Comparison of ENCODE assay signal across 9 cellular contexts in genomic region chr3:123618768-123619484, GRCh38. TPM values are rescaled to one million over a fixed set of nuclear protein-coding genes. Genes with fewer than 3 reads are reported as not detected.
DNase-seq lines count a peak whose midpoint lies in the region; ATAC-seq and TF ChIP-seq lines count a peak whose summit lies in the region.
"Had no signal": no experiment of that assay in that cellular context is flagged by ENCODE, and none has a peak within 500 bp of the region (broad histone marks: within the 10 kb centered on the region; RNA-seq: fewer than 3 reads in every experiment).

No MANE protein-coding gene starts in this region.

- no peak for TF ChIP-seq POLR2A in heart left ventricle (IDR thresholded peaks at IDR 0.05)
- TF ChIP-seq POLR2A in stomach (IDR thresholded peaks at IDR 0.05) = no peak

- peak overlapping the region in 2 of 12 donors; percentile 72 to 83 for H3K27ac ChIP-seq in heart left ventricle
- H3K27ac ChIP-seq in stomach = peak overlapping the region; percentile 18 to 86 (median 78)
- H3K27ac ChIP-seq: KMS-11 had no signal

- H3K4me1 ChIP-seq in heart left ventricle (peaks cover 0 to 24% (median 13%) of the 10 kb centered on the region in 12 donors), stomach (peaks cover 14 to 54% (median 28%) of the 10 kb centered on the region in 4 donors)

- H3K36me3 ChIP-seq in heart left ventricle (peaks cover 0 to 11% (median 0%) of the 10 kb centered on the region in 9 donors), stomach (peaks cover 0 to 34% (median 17%) of the 10 kb centered on the region in 4 donors)

- in situ Hi-C loops in KBM-7 (cut with MboI; ENCODE audit: low pct_unique_long_range_greater_than_20kb, low sequenced_read_pairs) = no loop called here

- intact Hi-C loops in heart left ventricle (cut with DNase I) = no loop called here
- intact Hi-C loops in stomach (cut with DNase I; ENCODE audit: low total_unique reads) = no loop called here

- no peak for TF ChIP-seq EP300 in stomach (IDR thresholded peaks at IDR 0.05)

- H3K4me3 ChIP-seq in heart left ventricle (peak overlapping the region in 2 of 12 donors; percentile 12 to 21), stomach (peak overlapping the region; percentile 30 to 50 (median 32))

- 43 to 55% (median 47%) methylated on average over 5 of the region's 5 CpGs for WGBS in heart left ventricle, 4 donors
- 13 to 35% (median 32%) methylated on average over 5 of the region's 5 CpGs for WGBS in stomach, 5 donors

- peak; percentile 87 for DNase-seq in KBM-7
- DNase-seq in UCSD-AML1 (lab: John Stamatoyannopoulos, UW; ENCODE audit: unreplicated experiment) = peak; percentile 58
- peak; percentile 73 to 81 (median 78) for DNase-seq in heart left ventricle
- peak; percentile 60 for DNase-seq in stomach
- no peak for DNase-seq in HT-29 (ENCODE audit: low spot score)
- no peak for DNase-seq in OCI-M2 (lab: John Stamatoyannopoulos, UW; ENCODE audit: unreplicated experiment)

- TF ChIP-seq CTCF in heart left ventricle (IDR thresholded peaks at IDR 0.05) (no peak), stomach (IDR thresholded peaks at IDR 0.05) (no peak)

- H3K27me3 ChIP-seq in heart left ventricle = no peaks in the 10 kb centered on the region
- H3K27me3 ChIP-seq in stomach = no peaks in the 10 kb centered on the region

- peak in 3 of 4 donors; percentile 67 to 77 (median 77) for ATAC-seq in heart left ventricle
- ATAC-seq in HG03097 (IDR thresholded peaks at IDR 0.05; ENCODE audit: low FRiP score, unreplicated experiment) = no peak
- ATAC-seq in GM18861 (IDR thresholded peaks at IDR 0.05; ENCODE audit: unreplicated experiment) = no peak

- H3K9me3 ChIP-seq in heart left ventricle = no peaks in the 10 kb centered on the region
- no peaks in the 10 kb centered on the region for H3K9me3 ChIP-seq in stomach

RNA-seq across cellular contexts. Expression of gene HACD2, which starts 34.1 kb away (rescaled TPM):
- total RNA-seq in heart left ventricle (10 to 100 TPM in 4 of 9 donors, 1 to 10 TPM in 5; 8.8 to 23.3 (median 9.7) TPM), stomach (10 to 100 TPM in 4 of 5 donors, 1 to 10 TPM in 1; 6.7 to 36.0 (median 22.8) TPM)
- polyA plus RNA-seq in heart left ventricle (10 to 100 TPM in 1 of 2 donors, 1 to 10 TPM in 1; 5.6 to 17.1 TPM), stomach (10 to 100 TPM in 1 of 3 donors, 1 to 10 TPM in 2; 5.3 to 10.1 (median 7.2) TPM)
- total RNA-seq in HT-29 (2014; rRNA removed; shearing (Covaris generic)) = 18.8 and 20.5 TPM in 2 replicates

Comparison
In these comparisons a context has a peak if more than half of its experiments do, and no peak if none do; other contexts are left out.
1. DNase-seq: peak in KBM-7 (single experiment), UCSD-AML1 (single experiment), heart left ventricle (5 of 5) and stomach (single experiment); none in HT-29 (single experiment) and OCI-M2 (single experiment).
2. ATAC-seq: peak in heart left ventricle (3 of 4); none in HG03097 (single experiment) and GM18861 (single experiment).